Comparison of ENCODE assay signal across 27 cellular contexts in genomic region chr16:68452176-68452575, GRCh38.
DNase-seq lines count a peak whose midpoint lies in the region; ATAC-seq and TF ChIP-seq lines count a peak whose summit lies in the region.
"Had no signal": no experiment of that assay in that cellular context is flagged by ENCODE, and none has a peak within 500 bp of the region (broad histone marks: within the 10 kb centered on the region; RNA-seq: fewer than 3 reads in every experiment).

No MANE protein-coding gene starts in this region.

- no peaks in the 10 kb centered on the region for H3K9me3 Mint-ChIP-seq in stimulated activated effector memory CD8-positive, alpha-beta T cell treated with anti-CD3 and anti-CD28 coated beads, Interleukin-12 subunit alpha, Interleukin-12 subunit beta, amount 100 ng/mL, for 72 hours
- H3K9me3 Mint-ChIP-seq: activated CD4-positive, alpha-beta memory T cell treated with anti-CD3 and anti-CD28 coated beads, Interleukin-2, amount 10 ng/mL, durations not matched to agents 7 days and 5 days; activated naive CD8-positive, alpha-beta T cell treated with anti-CD3 and anti-CD28 coated beads, Interleukin-2, amount 10 ng/mL, durations not matched to agents 7 days and 5 days; CD8-positive, alpha-beta memory T cell; memory B cell had no signal

- DNase-seq in AG09309 (ENCODE audit: low read depth) (peak; percentile 27), HS-27A (ENCODE audit: low read depth) (peak; percentile 72), astrocyte of the hippocampus (ENCODE audit: low read depth, low spot score) (peak; percentile 3), retinal pigment epithelial cell (ENCODE audit: low read depth) (peak; percentile 12), GM19240 (ENCODE audit: insufficient read length, low spot score) (no peak), 8988T (no peak), DMS53 treated with DMSO at 0.1 percent for 48 hours (lab: John Stamatoyannopoulos, UW; ENCODE audit: unreplicated experiment) (no peak)
- no peak for DNase-seq in stimulated activated effector memory CD8-positive, alpha-beta T cell treated with anti-CD3 and anti-CD28 coated beads, Interleukin-12 subunit alpha, Interleukin-12 subunit beta, amount 100 ng/mL, for 72 hours (ENCODE audit: low spot score in 2 of 2)
- DNase-seq: activated CD4-positive, alpha-beta memory T cell treated with anti-CD3 and anti-CD28 coated beads, Interleukin-2, amount 10 ng/mL, durations not matched to agents 7 days and 5 days; activated CD4-positive, CD25-positive, alpha-beta regulatory T cell treated with anti-CD3 and anti-CD28 coated beads, Interleukin-2, amount 50 U/mL, for 72 hours; activated effector memory CD4-positive, alpha-beta T cell treated with Interleukin-2 at 50 U/mL for 16 hours; activated naive CD8-positive, alpha-beta T cell treated with anti-CD3 and anti-CD28 coated beads, Interleukin-2, amount 10 ng/mL, durations not matched to agents 7 days and 5 days; CD8-positive, alpha-beta memory T cell; DMS153; dorsolateral prefrontal cortex; H7; heart left ventricle; naive B cell; NCI-H1092 treated with DMSO at 0.1 percent for 48 hours; NCI-H1930; NCI-H2227 treated with DMSO at 0.1 percent for 48 hours; SHP77 treated with DMSO at 0.1 percent for 48 hours; stimulated activated CD4-positive, alpha-beta T cell treated with anti-CD3 and anti-CD28 coated beads, Interleukin-2, amount 100 ng/mL, for 24 hours; upper lobe of right lung had no signal

- peaks cover 21% of the 10 kb centered on the region for H3K4me1 Mint-ChIP-seq in stimulated activated effector memory CD8-positive, alpha-beta T cell treated with anti-CD3 and anti-CD28 coated beads, Interleukin-12 subunit alpha, Interleukin-12 subunit beta, amount 100 ng/mL, for 72 hours

- no peak overlapping the region for H3K27ac Mint-ChIP-seq in stimulated activated effector memory CD8-positive, alpha-beta T cell treated with anti-CD3 and anti-CD28 coated beads, Interleukin-12 subunit alpha, Interleukin-12 subunit beta, amount 100 ng/mL, for 72 hours
- H3K27ac Mint-ChIP-seq: activated CD4-positive, alpha-beta memory T cell treated with anti-CD3 and anti-CD28 coated beads, Interleukin-2, amount 10 ng/mL, durations not matched to agents 7 days and 5 days; activated naive CD8-positive, alpha-beta T cell treated with anti-CD3 and anti-CD28 coated beads, Interleukin-2, amount 10 ng/mL, durations not matched to agents 7 days and 5 days; CD8-positive, alpha-beta memory T cell; memory B cell; naive B cell had no signal

- H3K4me3 Mint-ChIP-seq in stimulated activated effector memory CD8-positive, alpha-beta T cell treated with anti-CD3 and anti-CD28 coated beads, Interleukin-12 subunit alpha, Interleukin-12 subunit beta, amount 100 ng/mL, for 72 hours = no peak overlapping the region
- H3K4me3 Mint-ChIP-seq: activated CD4-positive, alpha-beta memory T cell treated with anti-CD3 and anti-CD28 coated beads, Interleukin-2, amount 10 ng/mL, durations not matched to agents 7 days and 5 days; activated naive CD8-positive, alpha-beta T cell treated with anti-CD3 and anti-CD28 coated beads, Interleukin-2, amount 10 ng/mL, durations not matched to agents 7 days and 5 days; CD8-positive, alpha-beta memory T cell; memory B cell; naive B cell had no signal

- no peak overlapping the region for H3K4me3 ChIP-seq in AG09309 (ENCODE audit: control insufficient read depth, low read depth, low read length)
- H3K4me3 ChIP-seq in retinal pigment epithelial cell (ENCODE audit: low read length) = no peak overlapping the region
- H3K4me3 ChIP-seq: dorsolateral prefrontal cortex, GM12878, heart left ventricle, smooth muscle cell, upper lobe of right lung had no signal

- no peak for ATAC-seq in stimulated activated effector memory CD8-positive, alpha-beta T cell treated with anti-CD3 and anti-CD28 coated beads, Interleukin-12 subunit alpha, Interleukin-12 subunit beta, amount 100 ng/mL, for 72 hours
- ATAC-seq: GM12878, heart left ventricle, upper lobe of right lung had no signal

- peaks cover 11% of the 10 kb centered on the region for H3K36me3 Mint-ChIP-seq in stimulated activated effector memory CD8-positive, alpha-beta T cell treated with anti-CD3 and anti-CD28 coated beads, Interleukin-12 subunit alpha, Interleukin-12 subunit beta, amount 100 ng/mL, for 72 hours
- H3K36me3 Mint-ChIP-seq: activated naive CD8-positive, alpha-beta T cell treated with anti-CD3 and anti-CD28 coated beads, Interleukin-2, amount 10 ng/mL, durations not matched to agents 7 days and 5 days; CD8-positive, alpha-beta memory T cell; memory B cell; naive B cell had no signal

- TF ChIP-seq CTCF in AG09309 (IDR thresholded peaks at IDR 0.05; ENCODE audit: control insufficient read depth, insufficient read depth, low read depth, low read length, missing control alignments) (no peak), retinal pigment epithelial cell (conservative IDR thresholded peaks at IDR 0.05; ENCODE audit: low read depth, low read length) (no peak)

Comparison
In these comparisons a context has a peak if more than half of its experiments do, and no peak if none do; other contexts are left out.
1. DNase-seq: peak in AG09309 (single experiment), HS-27A (single experiment), astrocyte of the hippocampus (single experiment) and retinal pigment epithelial cell (single experiment); none in GM19240 (single experiment), 8988T (single experiment), stimulated activated effector memory CD8-positive, alpha-beta T cell treated with anti-CD3 and anti-CD28 coated beads, Interleukin-12 subunit alpha, Interleukin-12 subunit beta, amount 100 ng/mL, for 72 hours (0 of 2) and DMS53 treated with DMSO at 0.1 percent for 48 hours (single experiment).